8 cellular contexts compared by ENCODE assay signal in genomic region chr10:48309711-48310226, GRCh38. TPM values are rescaled to one million over a fixed set of nuclear protein-coding genes. Genes with fewer than 3 reads are reported as not detected.
DNase-seq lines count a peak whose midpoint lies in the region; ATAC-seq and TF ChIP-seq lines count a peak whose summit lies in the region.

No MANE protein-coding gene starts in this region.

- H3K9me3 ChIP-seq in AG04450 (ENCODE audit: control insufficient read depth, insufficient read depth, low read length) (no peaks in the 10 kb centered on the region; the same call in 1 of the 2 replicates), Panc1 (ENCODE audit: control insufficient read depth, insufficient read depth, low read depth, low read length) (no peaks in the 10 kb centered on the region)

- H3K4me1 ChIP-seq in Panc1 (ENCODE audit: control insufficient read depth, insufficient read depth, low read length): peaks cover 42% of the 10 kb centered on the region

- no peak for TF ChIP-seq POLR2A in GM18505 (IDR thresholded peaks at IDR 0.05; ENCODE audit: borderline replicate concordance, extremely low read depth, insufficient read depth, insufficient read length)

- ATAC-seq in Panc1: no peak
- no peak for ATAC-seq in GM18505 (IDR thresholded peaks at IDR 0.05; ENCODE audit: unreplicated experiment)

- H3K4me3 ChIP-seq in AG04450 (ENCODE audit: low read depth, low read length) (no peak overlapping the region), Panc1 (ENCODE audit: low read depth in 2 of 2, low read length in 2 of 2) (no peak overlapping the region), fibroblast of villous mesenchyme (ENCODE audit: low read depth, low read length) (no peak overlapping the region)

- POLR2A ChIA-PET in AG04450 (lab: Yijun Ruan, JAX) (interaction anchor here (0.6 kb wide), 1 partner anchor 192 kb away, joined by 3 read pairs; no protein-coding TSS in a partner anchor), GM10248 (lab: Yijun Ruan, JAX) (interaction anchor here (0.9 kb wide), 1 partner anchor 23 kb away, joined by 3 read pairs; no protein-coding TSS in a partner anchor), Panc1 (lab: Charles Lee) (no interaction called here)

- BruUV-seq in Panc1 (replicated peaks; lab: Mats Ljungman, UMichigan): no TSS peak

- DNase-seq in AG04450 (ENCODE audit: low read depth, low spot score) (no peak), GM10248 (ENCODE audit: extremely low spot score) (peak; percentile 33), Panc1 (ENCODE audit: low read depth, low spot score) (peak; percentile 67), fibroblast of villous mesenchyme (ENCODE audit: low read depth) (peak; percentile 34), NCI-H774 (lab: John Stamatoyannopoulos, UW) (no peak), NCI-H524 treated with DMSO at 0.1 percent for 48 hours (lab: John Stamatoyannopoulos, UW) (no peak), medulla oblongata (ENCODE audit: extremely low spot score) (no peak)

- TF ChIP-seq CTCF in AG04450 (IDR thresholded peaks at IDR 0.05; ENCODE audit: low read depth, low read length) (0 out of 2 replicates have a peak, but pooled peaks have one; percentile 9), GM10248 (IDR thresholded peaks at IDR 0.05; ENCODE audit: control extremely low read depth, extremely low read depth, low read depth, missing control alignments) (peak; percentile 45), Panc1 (IDR thresholded peaks at IDR 0.05) (peak; percentile 66; the same call in 1 of the 2 replicates), fibroblast of villous mesenchyme (IDR thresholded peaks at IDR 0.05; ENCODE audit: insufficient read depth, low read depth, low read length) (peak; percentile 7)

- intact Hi-C loops in Panc1 (cut with micrococcal nuclease; ENCODE audit: unreplicated experiment): no loop called here

- in situ Hi-C loops in Panc1 (cut with HindIII; ENCODE audit: low pct_unique_long_range_greater_than_20kb, low sequenced_read_pairs): no loop called here

- H3K27ac ChIP-seq in AG04450 (ENCODE audit: low read depth, low read length) (no peak overlapping the region), Panc1 (ENCODE audit: low read length) (peak overlapping the region; percentile 17; the same call in 1 of the 2 replicates)

- CTCF ChIA-PET in AG04450 (lab: Charles Lee): interaction anchor here (0.8 to 3.5 kb wide), 3 partner anchors 11 to 347 kb away, joined by 4 to 18 read pairs (median 5); no protein-coding TSS in a partner anchor
- CTCF ChIA-PET in GM10248 (lab: Yijun Ruan, JAX): interaction anchor here (0.7 to 3.0 kb wide), 16 partner anchors 9 to 346 kb away, joined by 3 to 15 read pairs (median 4); no protein-coding TSS in a partner anchor
- CTCF ChIA-PET in Panc1 (lab: Charles Lee): interaction anchor here (0.7 kb wide), 1 partner anchor 136 kb away, joined by 3 read pairs; no protein-coding TSS in a partner anchor

- H3K27me3 ChIP-seq in AG04450 (ENCODE audit: control insufficient read depth, insufficient read depth, low read length): no peaks in the 10 kb centered on the region
- no peaks in the 10 kb centered on the region for H3K27me3 ChIP-seq in Panc1 (ENCODE audit: control insufficient read depth, insufficient read depth, low read length)

- no peaks in the 10 kb centered on the region for H3K36me3 ChIP-seq in Panc1 (ENCODE audit: control insufficient read depth, insufficient read depth, low read length)

RNA-seq across cellular contexts. Expression of gene MAPK8, which starts 3.3 kb away (rescaled TPM):
- polyA plus RNA-seq in AG04450 (2011; rRNA removed): 58.7 and 75.6 TPM in 2 replicates
- polyA minus RNA-seq in AG04450 (2011; rRNA and poly(A)+ RNA removed): 28.2 and 46.3 TPM in 2 replicates
- total RNA-seq in Panc1 (2021; ENCODE audit: unreplicated experiment): 66.6 TPM
- polyA plus RNA-seq in Panc1 (2012; ENCODE audit: insufficient read length): 35.2 TPM
- 86.0 and 111 TPM in 2 replicates for total RNA-seq in fibroblast of villous mesenchyme

RNA-seq across cellular contexts. Expression of gene FRMPD2, which starts 35.3 kb away (rescaled TPM):
- not detected in 2 replicates for polyA plus RNA-seq in AG04450 (2011; rRNA removed)
- polyA minus RNA-seq in AG04450 (2011; rRNA and poly(A)+ RNA removed): not detected in 2 replicates
- total RNA-seq in Panc1 (2021; ENCODE audit: unreplicated experiment) (not detected), fibroblast of villous mesenchyme (under 0.01 TPM in 2 replicates)
- not detected for polyA plus RNA-seq in Panc1 (2012; ENCODE audit: insufficient read length)

Comparison
In these comparisons a context has a peak if more than half of its experiments do, and no peak if none do; other contexts are left out.
1. DNase-seq: peak in GM10248 (single experiment), Panc1 (single experiment) and fibroblast of villous mesenchyme (single experiment); none in AG04450 (single experiment), NCI-H774 (single experiment), NCI-H524 treated with DMSO at 0.1 percent for 48 hours (single experiment) and medulla oblongata (single experiment).
2. CTCF ChIP-seq: peak in every context shown above with its lines; median percentile 66 in Panc1; 45 in GM10248; 9 in AG04450; 7 in fibroblast of villous mesenchyme.